Comparison of ENCODE assay signal across 15 cellular contexts in genomic region chr4:32440391-32440790, GRCh38.
A peak's percentile ranks its signal among the peaks of the same experiment; 100 is the strongest.
DNase-seq lines count a peak whose midpoint lies in the region; TF ChIP-seq lines count a peak whose summit lies in the region.
"Had no signal": no experiment of that assay in that cellular context is flagged by ENCODE, and none has a peak within 500 bp of the region (broad histone marks: within the 10 kb centered on the region; RNA-seq: fewer than 3 reads in every experiment).

No MANE protein-coding gene starts in this region.

- H3K27ac Mint-ChIP-seq in immature natural killer cell: no peak overlapping the region
- H3K27ac Mint-ChIP-seq: IgD-negative memory B cell had no signal

- no peak overlapping the region for H3K4me2 ChIP-seq in SU-DHL-6 (ENCODE audit: low read depth, low read length, poor library complexity, severe bottlenecking)

- H3K27me3 Mint-ChIP-seq in immature natural killer cell (ENCODE audit: low read depth in 3 of 3): no peaks in the 10 kb centered on the region
- H3K27me3 Mint-ChIP-seq: IgD-negative memory B cell had no signal

- no peak overlapping the region for H3K27ac ChIP-seq in SU-DHL-6 (ENCODE audit: low read depth, low read length)

- no peaks in the 10 kb centered on the region for H3F3A ChIP-seq in SU-DHL-6 (ENCODE audit: insufficient read depth)

- DNase-seq in HK-2 (ENCODE audit: unreplicated experiment) (peak; percentile 22), kidney epithelial cell (ENCODE audit: low read depth) (peak; percentile 74), retina (peak; percentile 28), activated T-cell treated with anti-CD3 and anti-CD28 coated beads for 4 hours (no peak), T-helper 1 cell (no peak), DMS79 (lab: John Stamatoyannopoulos, UW) (no peak), immature natural killer cell (no peak)
- DNase-seq: AML-193; HCEC 1CT; NCI-H1930; NCI-H510A treated with DMSO at 0.1 percent for 48 hours; NK-92 treated with Interleukin-12 subunit alpha and Interleukin-12 subunit beta, amount 100 ng/mL, for 24 hours; PC-3 had no signal

- peaks cover 3% of the 10 kb centered on the region; the same call in 1 of the 2 replicates for H3K9me3 ChIP-seq in SU-DHL-6 (ENCODE audit: insufficient read depth, low read length)

- peak overlapping the region; percentile 75 for H2AFZ ChIP-seq in SU-DHL-6 (ENCODE audit: low read depth, low read length, severe bottlenecking)

- H3K27me3 ChIP-seq in SU-DHL-6 (ENCODE audit: low read length): no peaks in the 10 kb centered on the region
- no peaks in the 10 kb centered on the region for H3K27me3 ChIP-seq in kidney epithelial cell (ENCODE audit: control insufficient read depth, insufficient read depth, low read length)

- H3K4me1 Mint-ChIP-seq in immature natural killer cell: no peaks in the 10 kb centered on the region
- H3K4me1 Mint-ChIP-seq: IgD-negative memory B cell had no signal

- no peak overlapping the region for H3K9ac ChIP-seq in SU-DHL-6 (ENCODE audit: low read length)

- no peaks in the 10 kb centered on the region for H4K20me1 ChIP-seq in SU-DHL-6 (ENCODE audit: low read depth, low read length)

- H3K9me3 Mint-ChIP-seq in immature natural killer cell: peaks cover 5 to 34% (median 15%) of the 10 kb centered on the region in 6 donors

- H3K36me3 ChIP-seq in SU-DHL-6 (ENCODE audit: low read length) (no peaks in the 10 kb centered on the region), kidney epithelial cell (ENCODE audit: control insufficient read depth, insufficient read depth, low read length) (no peaks in the 10 kb centered on the region)

- H3K4me3 ChIP-seq in SU-DHL-6 (ENCODE audit: insufficient read depth, low read length, poor library complexity, severe bottlenecking): no peak overlapping the region
- H3K4me3 ChIP-seq in kidney epithelial cell (ENCODE audit: low read depth, low read length): no peak overlapping the region

- TF ChIP-seq CTCF in SU-DHL-6 (IDR thresholded peaks at IDR 0.05; ENCODE audit: insufficient read depth, low read length, poor library complexity, severe bottlenecking) (no peak), kidney epithelial cell (IDR thresholded peaks at IDR 0.05; ENCODE audit: insufficient read depth, low read length, poor library complexity, severe bottlenecking) (no peak)

- no peaks in the 10 kb centered on the region for H3K9me2 ChIP-seq in SU-DHL-6 (replicated peaks; ENCODE audit: insufficient read depth, low read length)

- H3K79me2 ChIP-seq in SU-DHL-6 (ENCODE audit: insufficient read depth, low read length): no peaks in the 10 kb centered on the region

- peaks cover 0 to 3% (median 0%) of the 10 kb centered on the region in 3 donors for H3K36me3 Mint-ChIP-seq in immature natural killer cell
- H3K36me3 Mint-ChIP-seq: IgD-negative memory B cell had no signal

- no peak overlapping the region for H3K4me3 Mint-ChIP-seq in immature natural killer cell
- H3K4me3 Mint-ChIP-seq: IgD-negative memory B cell had no signal

Comparison
In these comparisons a context has a peak if more than half of its experiments do, and no peak if none do; other contexts are left out.
1. DNase-seq: peak in HK-2 (single experiment), kidney epithelial cell (single experiment) and retina (single experiment); none in activated T-cell treated with anti-CD3 and anti-CD28 coated beads for 4 hours (single experiment), T-helper 1 cell (0 of 5), DMS79 (single experiment) and immature natural killer cell (0 of 3).